In the genomic region with DNA sequence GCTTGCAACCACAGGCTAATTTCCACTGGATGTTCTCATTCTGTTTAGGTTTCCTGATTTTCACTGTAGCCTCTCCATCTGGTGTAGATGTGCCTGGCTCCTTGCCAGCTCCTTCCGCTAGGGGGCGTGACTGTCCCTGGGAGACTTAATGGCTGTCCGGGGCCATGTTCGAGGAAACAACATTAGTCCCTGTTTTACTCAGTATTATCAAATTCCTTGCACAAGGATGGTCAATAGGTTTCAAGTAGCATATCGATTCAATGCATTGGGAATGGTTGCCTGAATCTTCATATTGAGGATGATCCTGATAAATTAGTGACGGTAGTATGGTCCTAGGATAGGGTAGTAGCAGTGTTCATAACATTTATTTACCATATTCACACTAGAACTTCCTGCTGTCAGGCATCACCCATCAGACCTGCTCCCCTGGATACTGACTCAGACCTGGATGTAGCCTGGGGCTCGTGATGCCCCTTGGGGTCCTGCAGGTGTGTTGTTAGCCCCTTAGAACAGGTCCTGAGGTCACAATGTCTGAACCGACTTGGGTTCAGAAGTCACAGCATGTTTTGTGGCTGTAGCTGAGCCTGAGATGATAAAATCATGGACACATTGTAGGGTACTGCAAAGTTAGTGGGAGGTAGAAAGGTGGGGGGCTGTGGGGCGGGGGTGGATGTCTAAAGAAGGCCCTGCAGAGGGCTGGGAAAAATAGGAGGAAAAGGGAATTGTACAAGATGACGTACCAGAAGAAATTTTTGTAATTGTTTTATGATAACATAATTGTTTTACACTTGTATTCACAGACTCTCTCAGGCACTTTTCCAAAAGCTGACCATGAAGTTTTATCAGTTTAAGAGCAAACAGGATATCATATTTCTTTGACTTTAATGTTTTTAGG, we compare ENCODE assay signal across 8 cellular contexts. TPM values are rescaled to one million over a fixed set of nuclear protein-coding genes. Genes with fewer than 3 reads are reported as not detected.
DNase-seq lines count a peak whose midpoint lies in the region; ATAC-seq, FAIRE-seq and TF ChIP-seq lines count a peak whose summit lies in the region.

No MANE protein-coding gene starts in this region.

- no peak overlapping the region for H3K4me2 ChIP-seq in mesendoderm (ENCODE audit: low read length)

- no peak for TF ChIP-seq POLR2A in vagina (IDR thresholded peaks at IDR 0.05)

- DNase-seq in AG10803 (ENCODE audit: low read depth) (peak; percentile 12), T-helper 17 cell (peak in 2 of 3 donors; percentile 11 to 38), bronchial epithelial cell (ENCODE audit: low read depth) (no peak), mesendoderm (peak; percentile 75), vagina (ENCODE audit: extremely low spot score in 2 of 2) (no peak), OCI-M2 (lab: John Stamatoyannopoulos, UW; ENCODE audit: unreplicated experiment) (no peak)

- H3K36me3 Mint-ChIP-seq in T-helper 17 cell (ENCODE audit: low read depth), result peaks cover 2% of the 10 kb centered on the region

- no peak overlapping the region for H3K27ac Mint-ChIP-seq in T-helper 17 cell

- H2AK5ac ChIP-seq in mesendoderm (ENCODE audit: low read length), result no peak overlapping the region

- CTCF ChIA-PET in HEK293 (lab: Yijun Ruan, JAX), result interaction anchor here (0.6 to 2.4 kb wide), 21 partner anchors 9 to 1003 kb away, joined by 3 to 10 read pairs (median 3); partner anchors contain the start of genes EXOC6 and HHEX

- no peaks in the 10 kb centered on the region for H3K9me3 ChIP-seq in HEK293 (ENCODE audit: control insufficient read depth, insufficient read depth, low read depth, low read length)
- no peaks in the 10 kb centered on the region for H3K9me3 ChIP-seq in T-helper 17 cell (ENCODE audit: control insufficient read depth, low read length, poor library complexity, severe bottlenecking)
- no peaks in the 10 kb centered on the region for H3K9me3 ChIP-seq in vagina

- POLR2A ChIA-PET in HEK293 (lab: Yijun Ruan, JAX), result interaction anchor here (1.3 kb wide), 1 partner anchor 9 kb away, joined by 13 read pairs; the partner anchor contains the start of gene EXOC6

- peaks cover 9% of the 10 kb centered on the region for H3K4me1 Mint-ChIP-seq in T-helper 17 cell

- intact Hi-C loops in vagina (cut with DNase I), result no loop called here

- no peak for FAIRE-seq in bronchial epithelial cell (lab: Jason Lieb, UNC)

- H4K8ac ChIP-seq in mesendoderm (ENCODE audit: low read depth, low read length), result no peak overlapping the region

- H3K18ac ChIP-seq in mesendoderm (ENCODE audit: low read length), result no peak overlapping the region

- H3K9ac ChIP-seq in mesendoderm (ENCODE audit: low read length), result no peak overlapping the region

- H2BK120ac ChIP-seq in mesendoderm (ENCODE audit: low read depth, low read length), result no peak overlapping the region

- H3K56ac ChIP-seq in mesendoderm (ENCODE audit: low read length), result no peak overlapping the region

- H3K36me3 ChIP-seq in HEK293 (ENCODE audit: control insufficient read depth in 2 of 2, insufficient read depth in 1 of 2, low read length in 2 of 2) (no peaks in the 10 kb centered on the region), bronchial epithelial cell (ENCODE audit: control insufficient read depth, insufficient read depth, low read length) (no peaks in the 10 kb centered on the region), mesendoderm (ENCODE audit: control insufficient read depth, insufficient read depth, low read length) (no peaks in the 10 kb centered on the region), vagina (no peaks in the 10 kb centered on the region)

- H2BK15ac ChIP-seq in mesendoderm (replicated peaks; ENCODE audit: low read depth), result no peak overlapping the region

- no CpG with 5 or more reads among the region's 10 CpGs for WGBS in mesendoderm (ENCODE audit: extremely low coverage, insufficient coverage, low lambda C conversion rate)

- H3K79me1 ChIP-seq in mesendoderm (ENCODE audit: low read length), result no peaks in the 10 kb centered on the region

- no peaks in the 10 kb centered on the region for H3K79me2 ChIP-seq in mesendoderm (ENCODE audit: control insufficient read depth, insufficient read depth, low read length)

- H3K4me1 ChIP-seq in HEK293 (ENCODE audit: control insufficient read depth, insufficient read depth, low read length) (peaks cover 3% of the 10 kb centered on the region; the same call in 1 of the 2 replicates), mesendoderm (ENCODE audit: control insufficient read depth, low read depth, low read length) (no peaks in the 10 kb centered on the region), vagina (no peaks in the 10 kb centered on the region)

- no peaks in the 10 kb centered on the region for H3K27me3 Mint-ChIP-seq in T-helper 17 cell

- H3K4me3 ChIP-seq in AG10803 (ENCODE audit: low read length) (no peak overlapping the region), HEK293 (ENCODE audit: low read depth, low read length) (no peak overlapping the region), bronchial epithelial cell (ENCODE audit: low read depth, low read length) (no peak overlapping the region), mesendoderm (ENCODE audit: low read length) (no peak overlapping the region), vagina (no peak overlapping the region)

- H3K4ac ChIP-seq in mesendoderm (ENCODE audit: low read depth, low read length), result no peak overlapping the region

- no peaks in the 10 kb centered on the region for H3K27me3 ChIP-seq in bronchial epithelial cell (ENCODE audit: control insufficient read depth, insufficient read depth, low read length)
- no peaks in the 10 kb centered on the region for H3K27me3 ChIP-seq in mesendoderm (ENCODE audit: insufficient read depth, low read length, poor library complexity)
- no peaks in the 10 kb centered on the region for H3K27me3 ChIP-seq in vagina

- peak; percentile 40 for ATAC-seq in T-helper 17 cell
- ATAC-seq in HG03469 (IDR thresholded peaks at IDR 0.05; ENCODE audit: unreplicated experiment), result no peak

- H3K4me3 Mint-ChIP-seq in T-helper 17 cell, result no peak overlapping the region

- no peak overlapping the region for H2BK5ac ChIP-seq in mesendoderm (ENCODE audit: low read length)

- no peak overlapping the region for H3K23ac ChIP-seq in mesendoderm (ENCODE audit: low read length)

- H3K27ac ChIP-seq in HEK293 (ENCODE audit: extremely low read depth, low read depth, low read length), result peak overlapping the region; percentile 55
- H3K27ac ChIP-seq in mesendoderm (ENCODE audit: low read depth, low read length), result no peak overlapping the region
- peak overlapping the region; percentile 29 for H3K27ac ChIP-seq in vagina

- TF ChIP-seq CTCF in AG10803 (conservative IDR thresholded peaks at IDR 0.05; ENCODE audit: low read length) (no peak; the same call in 1 of the 2 replicates), HEK293 (tag by site-specific recombination; IDR thresholded peaks at IDR 0.05) (peak; percentile 69), bronchial epithelial cell (IDR thresholded peaks at IDR 0.05; ENCODE audit: insufficient read depth, low read length, severe bottlenecking) (peak; percentile 15), vagina (IDR thresholded peaks at IDR 0.05) (no peak)

- H4K5ac ChIP-seq in mesendoderm (ENCODE audit: low read length), result no peak overlapping the region

TF ChIP-seq in HEK293, 187 proteins besides CTCF, POLR2A, EP300 and RAD21 (continues in another document):
- TF ChIP-seq ZNF660 (tag by site-specific recombination; IDR thresholded peaks at IDR 0.05) (peak; percentile 98), ZNF624 (tag by site-specific recombination; IDR thresholded peaks at IDR 0.05) (no peak), ZNF629 (tag by site-specific recombination; IDR thresholded peaks at IDR 0.05) (peak; percentile 23; the same call in 1 of the 2 replicates), ZSCAN23 (tag by site-specific recombination; IDR thresholded peaks at IDR 0.05) (0 out of 2 replicates have a peak, but pooled peaks have one; percentile 28), ZNF2 (tag by site-specific recombination; IDR thresholded peaks at IDR 0.05) (peak; percentile 96), ZIC2 (tag by site-specific recombination; IDR thresholded peaks at IDR 0.05) (no peak), REPIN1 (tag by site-specific recombination; IDR thresholded peaks at IDR 0.05; ENCODE audit: low read depth) (no peak; the same call in 1 of the 2 replicates), ZSCAN5A (tag by site-specific recombination; IDR thresholded peaks at IDR 0.05) (no peak), ZNF132 (tag by site-specific recombination; IDR thresholded peaks at IDR 0.05; ENCODE audit: borderline replicate concordance) (no peak), SP2 (tag by site-specific recombination; IDR thresholded peaks at IDR 0.05) (no peak), ZNF10 (tag by site-specific recombination; IDR thresholded peaks at IDR 0.05) (0 out of 2 replicates have a peak, but pooled peaks have one; percentile 32)
- TF ChIP-seq, protein P1, sequence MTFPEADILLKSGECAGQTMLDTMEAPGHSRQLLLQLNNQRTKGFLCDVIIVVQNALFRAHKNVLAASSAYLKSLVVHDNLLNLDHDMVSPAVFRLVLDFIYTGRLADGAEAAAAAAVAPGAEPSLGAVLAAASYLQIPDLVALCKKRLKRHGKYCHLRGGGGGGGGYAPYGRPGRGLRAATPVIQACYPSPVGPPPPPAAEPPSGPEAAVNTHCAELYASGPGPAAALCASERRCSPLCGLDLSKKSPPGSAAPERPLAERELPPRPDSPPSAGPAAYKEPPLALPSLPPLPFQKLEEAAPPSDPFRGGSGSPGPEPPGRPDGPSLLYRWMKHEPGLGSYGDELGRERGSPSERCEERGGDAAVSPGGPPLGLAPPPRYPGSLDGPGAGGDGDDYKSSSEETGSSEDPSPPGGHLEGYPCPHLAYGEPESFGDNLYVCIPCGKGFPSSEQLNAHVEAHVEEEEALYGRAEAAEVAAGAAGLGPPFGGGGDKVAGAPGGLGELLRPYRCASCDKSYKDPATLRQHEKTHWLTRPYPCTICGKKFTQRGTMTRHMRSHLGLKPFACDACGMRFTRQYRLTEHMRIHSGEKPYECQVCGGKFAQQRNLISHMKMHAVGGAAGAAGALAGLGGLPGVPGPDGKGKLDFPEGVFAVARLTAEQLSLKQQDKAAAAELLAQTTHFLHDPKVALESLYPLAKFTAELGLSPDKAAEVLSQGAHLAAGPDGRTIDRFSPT (tag by site-specific recombination; IDR thresholded peaks at IDR 0.05), result no peak

RNA-seq across cellular contexts. Expression of gene EXOC6, which starts 8.9 kb away (rescaled TPM):
- total RNA-seq in T-helper 17 cell, result 10 to 100 TPM; 10.5 to 14.8 TPM
- total RNA-seq in bronchial epithelial cell, result 9.3 and 12.4 TPM in 2 replicates
- polyA plus RNA-seq in mesendoderm (2013, experiment 1 of 2), result 5.3 TPM
- polyA plus RNA-seq in mesendoderm (2013, experiment 2 of 2), result 5.2 TPM
- 9.3 TPM for total RNA-seq in vagina

Comparison
In these comparisons a context has a peak if more than half of its experiments do, and no peak if none do; other contexts are left out.
1. DNase-seq: peak in AG10803 (single experiment), T-helper 17 cell (2 of 3) and mesendoderm (single experiment); none in bronchial epithelial cell (single experiment), vagina (0 of 2) and OCI-M2 (single experiment).
2. CTCF ChIP-seq: peak in HEK293 (single experiment) and bronchial epithelial cell (single experiment); none in AG10803 (single experiment) and vagina (0 of 3).